1 cellular context compared by ENCODE assay signal in genomic region chr20:23920408-23920780, GRCh38.
TF ChIP-seq lines count a peak whose summit lies in the region.

No MANE protein-coding gene starts in this region.

TF ChIP-seq in WTC11, 78 proteins besides CTCF, POLR2A, EP300 and RAD21 (continued from another document):
- TF ChIP-seq CDX4 (CRISPR knock-in tag; IDR thresholded peaks at IDR 0.05; ENCODE audit: borderline replicate concordance) (no peak), ZNF281 (CRISPR knock-in tag; IDR thresholded peaks at IDR 0.05) (no peak), STAT6 (CRISPR knock-in tag; conservative IDR thresholded peaks at IDR 0.05; ENCODE audit: low read depth) (no peak), ELF4 (CRISPR knock-in tag; IDR thresholded peaks at IDR 0.05; ENCODE audit: low read depth) (no peak), ZNF219 (CRISPR knock-in tag; IDR thresholded peaks at IDR 0.05; ENCODE audit: borderline replicate concordance) (no peak), NR1H2 (CRISPR knock-in tag; IDR thresholded peaks at IDR 0.05) (no peak), RELA (CRISPR knock-in tag; IDR thresholded peaks at IDR 0.05; ENCODE audit: borderline replicate concordance) (no peak), ZNF425 (CRISPR knock-in tag; conservative IDR thresholded peaks at IDR 0.05) (no peak), ZNF121 (CRISPR knock-in tag; IDR thresholded peaks at IDR 0.05) (no peak)
- TF ChIP-seq, protein P1, sequence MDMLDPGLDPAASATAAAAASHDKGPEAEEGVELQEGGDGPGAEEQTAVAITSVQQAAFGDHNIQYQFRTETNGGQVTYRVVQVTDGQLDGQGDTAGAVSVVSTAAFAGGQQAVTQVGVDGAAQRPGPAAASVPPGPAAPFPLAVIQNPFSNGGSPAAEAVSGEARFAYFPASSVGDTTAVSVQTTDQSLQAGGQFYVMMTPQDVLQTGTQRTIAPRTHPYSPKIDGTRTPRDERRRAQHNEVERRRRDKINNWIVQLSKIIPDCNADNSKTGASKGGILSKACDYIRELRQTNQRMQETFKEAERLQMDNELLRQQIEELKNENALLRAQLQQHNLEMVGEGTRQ (CRISPR knock-in tag; IDR thresholded peaks at IDR 0.05): no peak
- TF ChIP-seq, protein P2, sequence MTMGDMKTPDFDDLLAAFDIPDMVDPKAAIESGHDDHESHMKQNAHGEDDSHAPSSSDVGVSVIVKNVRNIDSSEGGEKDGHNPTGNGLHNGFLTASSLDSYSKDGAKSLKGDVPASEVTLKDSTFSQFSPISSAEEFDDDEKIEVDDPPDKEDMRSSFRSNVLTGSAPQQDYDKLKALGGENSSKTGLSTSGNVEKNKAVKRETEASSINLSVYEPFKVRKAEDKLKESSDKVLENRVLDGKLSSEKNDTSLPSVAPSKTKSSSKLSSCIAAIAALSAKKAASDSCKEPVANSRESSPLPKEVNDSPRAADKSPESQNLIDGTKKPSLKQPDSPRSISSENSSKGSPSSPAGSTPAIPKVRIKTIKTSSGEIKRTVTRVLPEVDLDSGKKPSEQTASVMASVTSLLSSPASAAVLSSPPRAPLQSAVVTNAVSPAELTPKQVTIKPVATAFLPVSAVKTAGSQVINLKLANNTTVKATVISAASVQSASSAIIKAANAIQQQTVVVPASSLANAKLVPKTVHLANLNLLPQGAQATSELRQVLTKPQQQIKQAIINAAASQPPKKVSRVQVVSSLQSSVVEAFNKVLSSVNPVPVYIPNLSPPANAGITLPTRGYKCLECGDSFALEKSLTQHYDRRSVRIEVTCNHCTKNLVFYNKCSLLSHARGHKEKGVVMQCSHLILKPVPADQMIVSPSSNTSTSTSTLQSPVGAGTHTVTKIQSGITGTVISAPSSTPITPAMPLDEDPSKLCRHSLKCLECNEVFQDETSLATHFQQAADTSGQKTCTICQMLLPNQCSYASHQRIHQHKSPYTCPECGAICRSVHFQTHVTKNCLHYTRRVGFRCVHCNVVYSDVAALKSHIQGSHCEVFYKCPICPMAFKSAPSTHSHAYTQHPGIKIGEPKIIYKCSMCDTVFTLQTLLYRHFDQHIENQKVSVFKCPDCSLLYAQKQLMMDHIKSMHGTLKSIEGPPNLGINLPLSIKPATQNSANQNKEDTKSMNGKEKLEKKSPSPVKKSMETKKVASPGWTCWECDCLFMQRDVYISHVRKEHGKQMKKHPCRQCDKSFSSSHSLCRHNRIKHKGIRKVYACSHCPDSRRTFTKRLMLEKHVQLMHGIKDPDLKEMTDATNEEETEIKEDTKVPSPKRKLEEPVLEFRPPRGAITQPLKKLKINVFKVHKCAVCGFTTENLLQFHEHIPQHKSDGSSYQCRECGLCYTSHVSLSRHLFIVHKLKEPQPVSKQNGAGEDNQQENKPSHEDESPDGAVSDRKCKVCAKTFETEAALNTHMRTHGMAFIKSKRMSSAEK (CRISPR knock-in tag; IDR thresholded peaks at IDR 0.05; ENCODE audit: borderline replicate concordance): no peak
- TF ChIP-seq, protein P3, sequence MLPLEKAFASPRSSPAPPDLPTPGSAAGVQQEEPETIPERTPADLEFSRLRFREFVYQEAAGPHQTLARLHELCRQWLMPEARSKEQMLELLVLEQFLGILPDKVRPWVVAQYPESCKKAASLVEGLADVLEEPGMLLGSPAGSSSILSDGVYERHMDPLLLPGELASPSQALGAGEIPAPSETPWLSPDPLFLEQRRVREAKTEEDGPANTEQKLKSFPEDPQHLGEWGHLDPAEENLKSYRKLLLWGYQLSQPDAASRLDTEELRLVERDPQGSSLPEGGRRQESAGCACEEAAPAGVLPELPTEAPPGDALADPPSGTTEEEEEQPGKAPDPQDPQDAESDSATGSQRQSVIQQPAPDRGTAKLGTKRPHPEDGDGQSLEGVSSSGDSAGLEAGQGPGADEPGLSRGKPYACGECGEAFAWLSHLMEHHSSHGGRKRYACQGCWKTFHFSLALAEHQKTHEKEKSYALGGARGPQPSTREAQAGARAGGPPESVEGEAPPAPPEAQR (CRISPR knock-in tag; IDR thresholded peaks at IDR 0.05): no peak
